ENCODE assay signal across 8 cellular contexts in the genomic region with DNA sequence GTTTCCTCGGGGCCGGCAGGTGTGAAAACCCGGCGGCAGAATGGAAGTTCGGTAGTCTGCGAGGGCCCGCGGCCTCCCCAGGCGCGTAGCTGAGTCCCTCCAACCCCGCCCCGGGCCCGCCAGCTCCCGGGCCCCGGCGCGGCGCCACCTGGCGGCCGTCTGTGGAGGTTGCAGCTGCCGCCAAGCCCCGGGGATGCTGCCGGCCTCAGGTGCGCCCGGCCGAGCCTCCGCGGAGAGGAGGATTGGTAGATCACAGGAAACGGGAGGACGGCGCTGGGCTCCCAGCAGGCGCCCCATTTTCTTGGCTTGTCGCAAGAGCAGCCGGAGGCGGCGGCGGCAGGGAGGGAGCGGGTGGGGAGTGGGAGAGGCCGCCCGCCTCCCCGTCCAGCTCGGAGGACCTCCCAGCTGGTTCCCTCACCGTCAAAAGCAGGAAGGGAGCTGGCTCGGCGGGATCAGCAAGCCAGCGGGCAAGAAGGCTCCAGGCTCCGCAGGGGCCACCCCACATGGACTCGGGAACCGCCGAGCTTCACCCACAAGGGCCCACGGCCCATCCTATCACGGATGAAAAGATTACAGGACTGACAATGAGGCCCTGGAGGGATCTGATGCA. TPM values are rescaled to one million over a fixed set of nuclear protein-coding genes. Genes with fewer than 3 reads are reported as not detected.
DNase-seq lines count a peak whose midpoint lies in the region; ATAC-seq and TF ChIP-seq lines count a peak whose summit lies in the region.
"Not testable (repeated sequence)": the region's sequence is repeated elsewhere in the genome, so short reads cannot be mapped to it uniquely, and the experiment has no call there.

No MANE protein-coding gene starts in this region.

- not testable (repeated sequence) for TF ChIP-seq EP300 in neural cell (conservative IDR thresholded peaks at IDR 0.05; ENCODE audit: poor library complexity, severe bottlenecking)

- H3K36me3 ChIP-seq in KMS-11 (ENCODE audit: insufficient read depth); neural cell (ENCODE audit: insufficient read depth, low read length): not testable (repeated sequence)

- not testable (repeated sequence) for H3K27me3 ChIP-seq in KMS-11 (ENCODE audit: insufficient read depth, low read depth); neural cell (ENCODE audit: insufficient read depth, low read depth, low read length)

- H3K9ac ChIP-seq in KMS-11 (peak overlapping the region; percentile 73; the same call in 1 of the 2 replicates), neural cell (ENCODE audit: low read length) (peak overlapping the region; percentile 67)

- not testable (repeated sequence) for H3K9me3 ChIP-seq in neural cell (ENCODE audit: low read length)

- peak; percentile 49 for TF ChIP-seq CTCF in KMS-11 (conservative IDR thresholded peaks at IDR 0.05; ENCODE audit: low read depth, low read length)
- TF ChIP-seq CTCF in foreskin fibroblast (IDR thresholded peaks at IDR 0.05; ENCODE audit: low read depth, low read length) = peak; percentile 25
- TF ChIP-seq CTCF in neural cell (IDR thresholded peaks at IDR 0.05; ENCODE audit: poor library complexity, severe bottlenecking) = peak; percentile 83

- H3K9me2 ChIP-seq in neural cell (ENCODE audit: insufficient read depth, low read length) = not testable (repeated sequence)

- H3K36me3 Mint-ChIP-seq in stimulated activated memory B cell treated with anti-CD40 and anti-IgM and Interleukin-4, amounts not matched to agents 10 μg/mL and 1 μg/mL and 100 μg/mL, for 72 hours = not testable (repeated sequence)

- H3K4me3 ChIP-seq in KMS-11 (IDR thresholded peaks at IDR 0.05; ENCODE audit: insufficient read depth, low read depth, low read length) = peak overlapping the region; percentile 58
- peak overlapping the region; percentile 44 to 57 for H3K4me3 ChIP-seq in foreskin fibroblast (ENCODE audit: low read depth in 1 of 2, low read length in 2 of 2)
- peak overlapping the region; percentile 61 for H3K4me3 ChIP-seq in neural cell (ENCODE audit: low read length)

- not testable (repeated sequence) for TF ChIP-seq RAD21 in neural cell (conservative IDR thresholded peaks at IDR 0.05)

- H3K27ac ChIP-seq in KMS-11 = peak overlapping the region; percentile 72; the same call in 1 of the 2 replicates
- H3K27ac ChIP-seq in neural cell (ENCODE audit: low read length) = peak overlapping the region; percentile 59

- H3K4me1 ChIP-seq in KMS-11 (ENCODE audit: low read depth, poor library complexity, severe bottlenecking) = not testable (repeated sequence)

- not testable (repeated sequence) for H3F3A ChIP-seq in neural cell (ENCODE audit: insufficient read depth, low read length, poor library complexity, severe bottlenecking)

- peak; percentile 49 for DNase-seq in DMS79 treated with DMSO at 0.1 percent for 48 hours (lab: John Stamatoyannopoulos, UW)
- peak; percentile 40 for DNase-seq in RPMI7951 (ENCODE audit: low read depth)
- peak; percentile 69 for DNase-seq in activated T-helper 9 cell treated with anti-CD3 and anti-CD28 coated beads, Interleukin-2, amount 50 U/mL, for 16 hours (ENCODE audit: low read depth)
- peak; percentile 26 to 66 for DNase-seq in foreskin fibroblast

- peak overlapping the region; percentile 61 for H3K4me3 Mint-ChIP-seq in stimulated activated memory B cell treated with anti-CD40 and anti-IgM and Interleukin-4, amounts not matched to agents 10 μg/mL and 1 μg/mL and 100 μg/mL, for 72 hours

- not testable (repeated sequence) for H3K79me2 ChIP-seq in KMS-11 (ENCODE audit: insufficient read depth, low read depth); neural cell (replicated peaks; ENCODE audit: insufficient read depth, low read length)

- peak overlapping the region; percentile 100 for H2AFZ ChIP-seq in KMS-11 (ENCODE audit: low read depth)
- H2AFZ ChIP-seq in neural cell (ENCODE audit: low read depth, low read length) = not testable (repeated sequence)

- not testable (repeated sequence) for H3K27me3 Mint-ChIP-seq in stimulated activated memory B cell treated with anti-CD40 and anti-IgM and Interleukin-4, amounts not matched to agents 10 μg/mL and 1 μg/mL and 100 μg/mL, for 72 hours

- not testable (repeated sequence) for H4K20me1 ChIP-seq in KMS-11 (ENCODE audit: insufficient read depth); neural cell (ENCODE audit: insufficient read depth)

- not testable (repeated sequence) for H3K4me1 Mint-ChIP-seq in stimulated activated memory B cell treated with anti-CD40 and anti-IgM and Interleukin-4, amounts not matched to agents 10 μg/mL and 1 μg/mL and 100 μg/mL, for 72 hours

- ATAC-seq in GM21825 (IDR thresholded peaks at IDR 0.05; ENCODE audit: unreplicated experiment) = peak; percentile 85
- ATAC-seq in stimulated activated memory B cell treated with anti-CD40 and anti-IgM and Interleukin-4, amounts not matched to agents 10 μg/mL and 1 μg/mL and 100 μg/mL, for 72 hours = peak; percentile 97

- peak overlapping the region; percentile 64 for H3K4me2 ChIP-seq in KMS-11
- not testable (repeated sequence) for H3K4me2 ChIP-seq in neural cell (ENCODE audit: low read length)

- peak overlapping the region; percentile 97 for H3K27ac Mint-ChIP-seq in stimulated activated memory B cell treated with anti-CD40 and anti-IgM and Interleukin-4, amounts not matched to agents 10 μg/mL and 1 μg/mL and 100 μg/mL, for 72 hours

- not testable (repeated sequence) for H3K9me3 Mint-ChIP-seq in stimulated activated memory B cell treated with anti-CD40 and anti-IgM and Interleukin-4, amounts not matched to agents 10 μg/mL and 1 μg/mL and 100 μg/mL, for 72 hours

TF ChIP-seq in neural cell, 6 proteins besides CTCF, POLR2A, EP300 and RAD21:
- TF ChIP-seq SMC3 (conservative IDR thresholded peaks at IDR 0.05; ENCODE audit: poor library complexity) (peak; percentile 79), POLR2AphosphoS5 (IDR thresholded peaks at IDR 0.05) (peak; percentile 3)

RNA-seq across cellular contexts. Expression of a gene that starts 10.5 kb away (rescaled TPM):
- not detected in 2 replicates for total RNA-seq in RPMI7951 (2014; rRNA removed; shearing (Covaris generic))
- polyA plus RNA-seq in neural cell = not detected in 2 replicates
- not detected in 2 replicates for polyA minus RNA-seq in neural cell

Comparison
In these comparisons a context has a peak if more than half of its experiments do, and no peak if none do; other contexts are left out.
1. Peak in every context shown above with its lines: DNase-seq, ATAC-seq, H3K4me3 ChIP-seq and H3K27ac ChIP-seq.
2. CTCF ChIP-seq: peak in every context shown above with its lines; median percentile 83 in neural cell; 49 in KMS-11; 25 in foreskin fibroblast.